Comparison of ENCODE assay signal across 1 cellular context in genomic region chr16:27225536-27226360, GRCh38.
TF ChIP-seq lines count a peak whose summit lies in the region.

No MANE protein-coding gene starts in this region.

TF ChIP-seq in WTC11, 78 proteins besides CTCF, POLR2A, EP300 and RAD21 (continued from another document):
- TF ChIP-seq, protein P1, sequence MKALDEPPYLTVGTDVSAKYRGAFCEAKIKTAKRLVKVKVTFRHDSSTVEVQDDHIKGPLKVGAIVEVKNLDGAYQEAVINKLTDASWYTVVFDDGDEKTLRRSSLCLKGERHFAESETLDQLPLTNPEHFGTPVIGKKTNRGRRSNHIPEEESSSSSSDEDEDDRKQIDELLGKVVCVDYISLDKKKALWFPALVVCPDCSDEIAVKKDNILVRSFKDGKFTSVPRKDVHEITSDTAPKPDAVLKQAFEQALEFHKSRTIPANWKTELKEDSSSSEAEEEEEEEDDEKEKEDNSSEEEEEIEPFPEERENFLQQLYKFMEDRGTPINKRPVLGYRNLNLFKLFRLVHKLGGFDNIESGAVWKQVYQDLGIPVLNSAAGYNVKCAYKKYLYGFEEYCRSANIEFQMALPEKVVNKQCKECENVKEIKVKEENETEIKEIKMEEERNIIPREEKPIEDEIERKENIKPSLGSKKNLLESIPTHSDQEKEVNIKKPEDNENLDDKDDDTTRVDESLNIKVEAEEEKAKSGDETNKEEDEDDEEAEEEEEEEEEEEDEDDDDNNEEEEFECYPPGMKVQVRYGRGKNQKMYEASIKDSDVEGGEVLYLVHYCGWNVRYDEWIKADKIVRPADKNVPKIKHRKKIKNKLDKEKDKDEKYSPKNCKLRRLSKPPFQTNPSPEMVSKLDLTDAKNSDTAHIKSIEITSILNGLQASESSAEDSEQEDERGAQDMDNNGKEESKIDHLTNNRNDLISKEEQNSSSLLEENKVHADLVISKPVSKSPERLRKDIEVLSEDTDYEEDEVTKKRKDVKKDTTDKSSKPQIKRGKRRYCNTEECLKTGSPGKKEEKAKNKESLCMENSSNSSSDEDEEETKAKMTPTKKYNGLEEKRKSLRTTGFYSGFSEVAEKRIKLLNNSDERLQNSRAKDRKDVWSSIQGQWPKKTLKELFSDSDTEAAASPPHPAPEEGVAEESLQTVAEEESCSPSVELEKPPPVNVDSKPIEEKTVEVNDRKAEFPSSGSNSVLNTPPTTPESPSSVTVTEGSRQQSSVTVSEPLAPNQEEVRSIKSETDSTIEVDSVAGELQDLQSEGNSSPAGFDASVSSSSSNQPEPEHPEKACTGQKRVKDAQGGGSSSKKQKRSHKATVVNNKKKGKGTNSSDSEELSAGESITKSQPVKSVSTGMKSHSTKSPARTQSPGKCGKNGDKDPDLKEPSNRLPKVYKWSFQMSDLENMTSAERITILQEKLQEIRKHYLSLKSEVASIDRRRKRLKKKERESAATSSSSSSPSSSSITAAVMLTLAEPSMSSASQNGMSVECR (CRISPR knock-in tag; IDR thresholded peaks at IDR 0.05; ENCODE audit: borderline replicate concordance) = no peak
- no peak for TF ChIP-seq ZNF423 (CRISPR knock-in tag; IDR thresholded peaks at IDR 0.05)
